ENCODE assay signal across 1 cellular context in genomic region chr1:165659581-165659895, GRCh38.
TF ChIP-seq lines count a peak whose summit lies in the region.

No MANE protein-coding gene starts in this region.

TF ChIP-seq in endothelial cell of umbilical vein, 7 proteins besides CTCF, POLR2A, EP300 and RAD21:
- TF ChIP-seq FOS (IDR thresholded peaks at IDR 0.05; ENCODE audit: borderline replicate concordance, insufficient read depth, low read length) (no peak), GATA2 (IDR thresholded peaks at IDR 0.05; ENCODE audit: insufficient read depth, insufficient read length, low read depth, low read length) (no peak), EZH2 (IDR thresholded peaks at IDR 0.05; ENCODE audit: borderline replicate concordance, low read depth, low read length, severe bottlenecking) (no peak), POLR2AphosphoS5 (IDR thresholded peaks at IDR 0.05; ENCODE audit: insufficient read depth, low read depth, low read length) (no peak), JUN (IDR thresholded peaks at IDR 0.05; ENCODE audit: borderline replicate concordance, insufficient read depth, insufficient read length, low read depth) (no peak), MYC (IDR thresholded peaks at IDR 0.05; ENCODE audit: low read depth, low read length) (no peak)
- TF ChIP-seq, protein P1, sequence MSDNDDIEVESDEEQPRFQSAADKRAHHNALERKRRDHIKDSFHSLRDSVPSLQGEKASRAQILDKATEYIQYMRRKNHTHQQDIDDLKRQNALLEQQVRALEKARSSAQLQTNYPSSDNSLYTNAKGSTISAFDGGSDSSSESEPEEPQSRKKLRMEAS (IDR thresholded peaks at IDR 0.05; ENCODE audit: insufficient read depth, insufficient read length): no peak
